Comparison of ENCODE assay signal across 14 cellular contexts in genomic region chr7:149197675-149198074, GRCh38. TPM values are rescaled to one million over a fixed set of nuclear protein-coding genes. Genes with fewer than 3 reads are reported as not detected.
DNase-seq lines count a peak whose midpoint lies in the region; ATAC-seq, FAIRE-seq and TF ChIP-seq lines count a peak whose summit lies in the region.
"Had no signal": no experiment of that assay in that cellular context is flagged by ENCODE, and none has a peak within 500 bp of the region (broad histone marks: within the 10 kb centered on the region; RNA-seq: fewer than 3 reads in every experiment).

No MANE protein-coding gene starts in this region.

- H3K27me3 Mint-ChIP-seq in MCF 10A (ENCODE audit: insufficient read depth, unreplicated experiment) = no peaks in the 10 kb centered on the region
- H3K27me3 Mint-ChIP-seq in activated T-helper 17 cell treated with anti-CD3 and anti-CD28 coated beads, Interleukin-2, amount 50 U/mL, for 72 hours = no peaks in the 10 kb centered on the region

- H3K9ac ChIP-seq in keratinocyte (ENCODE audit: control insufficient read depth, extremely low read depth, insufficient read depth, low read length) = peak overlapping the region; percentile 24
- no peak overlapping the region for H3K9ac ChIP-seq in kidney (ENCODE audit: low read length in 2 of 2)

- intact Hi-C loops in MCF 10A (cut with micrococcal nuclease) (loop anchor here (5.0 kb wide), 1 partner anchor 65 kb away; the partner anchor contains the start of gene ZNF783), breast epithelium (cut with DNase I; ENCODE audit: low total_unique reads) (no loop called here), kidney (cut with DNase I) (no loop called here)

- H3K27me3 ChIP-seq in breast epithelium (no peaks in the 10 kb centered on the region), keratinocyte (ENCODE audit: control insufficient read depth, extremely low read depth, insufficient read depth, low read length) (no peaks in the 10 kb centered on the region)
- H3K27me3 ChIP-seq: pancreas, testis had no signal

- no TSS peak for BruUV-seq in MCF 10A (replicated peaks; lab: Mats Ljungman, UMichigan)

- H3K9me1 ChIP-seq in keratinocyte (ENCODE audit: control insufficient read depth, extremely low read depth, insufficient read depth, low read length) = no peaks in the 10 kb centered on the region

- H3K4me1 Mint-ChIP-seq in MCF 10A (ENCODE audit: insufficient read depth, unreplicated experiment) = peaks cover 20% of the 10 kb centered on the region
- peaks cover 30% of the 10 kb centered on the region for H3K4me1 Mint-ChIP-seq in activated T-helper 17 cell treated with anti-CD3 and anti-CD28 coated beads, Interleukin-2, amount 50 U/mL, for 72 hours

- H3K9me3 Mint-ChIP-seq in MCF 10A (ENCODE audit: unreplicated experiment) = no peaks in the 10 kb centered on the region
- no peaks in the 10 kb centered on the region for H3K9me3 Mint-ChIP-seq in activated T-helper 17 cell treated with anti-CD3 and anti-CD28 coated beads, Interleukin-2, amount 50 U/mL, for 72 hours

- CTCF ChIA-PET in MCF 10A (lab: Yijun Ruan, JAX) = interaction anchor here (0.7 to 4.2 kb wide), 6 partner anchors 14 to 71 kb away, joined by 3 to 28 read pairs (median 3); partner anchors contain the start of gene ZNF398

- H3K4me1 ChIP-seq in breast epithelium (peaks cover 6 to 9% of the 10 kb centered on the region in 2 donors), keratinocyte (ENCODE audit: control insufficient read depth, extremely low read depth, insufficient read depth, low read length) (peaks cover 39% of the 10 kb centered on the region), kidney (ENCODE audit: control insufficient read depth in 1 of 2, insufficient read depth in 1 of 2, low read depth in 1 of 2, low read length in 2 of 2) (peaks cover 5 to 11% of the 10 kb centered on the region in 2 donors)

- ATAC-seq in activated T-helper 17 cell treated with anti-CD3 and anti-CD28 coated beads, Interleukin-2, amount 50 U/mL, for 72 hours (replicated peaks) = no peak
- ATAC-seq in GM18511 (IDR thresholded peaks at IDR 0.05; ENCODE audit: unreplicated experiment) = no peak
- ATAC-seq in HG03571 (IDR thresholded peaks at IDR 0.05; ENCODE audit: unreplicated experiment) = no peak
- ATAC-seq: pancreas had no signal

- POLR2A ChIA-PET in MCF 10A (lab: Yijun Ruan, JAX) = interaction anchor here (0.7 to 3.8 kb wide), 4 partner anchors 16 to 213 kb away, joined by 3 to 34 read pairs (median 14); partner anchors contain the start of genes ZNF398 and ZNF425

- H3K4me3 Mint-ChIP-seq in MCF 10A (ENCODE audit: unreplicated experiment) = peak overlapping the region; percentile 85
- peak overlapping the region; percentile 90 for H3K4me3 Mint-ChIP-seq in activated T-helper 17 cell treated with anti-CD3 and anti-CD28 coated beads, Interleukin-2, amount 50 U/mL, for 72 hours

- TF ChIP-seq CTCF in MCF 10A (IDR thresholded peaks at IDR 0.05; ENCODE audit: unreplicated experiment) (no peak), breast epithelium (IDR thresholded peaks at IDR 0.05) (no peak), keratinocyte (optimal IDR thresholded peaks at IDR 0.05 in 1 of 3, IDR thresholded peaks at IDR 0.05 in 1 of 3, conservative IDR thresholded peaks at IDR 0.05 in 1 of 3; ENCODE audit: extremely low read depth in 1 of 3, insufficient read depth in 2 of 3, low read length in 3 of 3) (peak; percentile 10 to 64 (median 14)), kidney (IDR thresholded peaks at IDR 0.05; ENCODE audit: borderline replicate concordance, extremely low read depth, insufficient read depth) (no peak)

- H3K27ac Mint-ChIP-seq in MCF 10A (ENCODE audit: low read depth, unreplicated experiment) = peak overlapping the region; percentile 94
- H3K27ac Mint-ChIP-seq in activated T-helper 17 cell treated with anti-CD3 and anti-CD28 coated beads, Interleukin-2, amount 50 U/mL, for 72 hours = peak overlapping the region; percentile 96

- no peak overlapping the region for H2AFZ ChIP-seq in keratinocyte (ENCODE audit: control insufficient read depth, low read length)

- H3K4me2 ChIP-seq in keratinocyte (ENCODE audit: control insufficient read depth, extremely low read depth, insufficient read depth, low read depth, low read length) = peak overlapping the region; percentile 81

- dilution Hi-C loops in keratinocyte (cut with MboI; ENCODE audit: extremely low pct_ligation_motif_present, low sequenced_read_pairs) = no loop called here

- no peak overlapping the region for H3K4me3 ChIP-seq in breast epithelium
- H3K4me3 ChIP-seq in keratinocyte (ENCODE audit: control insufficient read depth in 2 of 3, extremely low read depth in 1 of 3, insufficient read depth in 2 of 3, low read depth in 1 of 3, low read length in 3 of 3) = peak overlapping the region in 1 of 3 experiments; percentile 17
- no peak overlapping the region for H3K4me3 ChIP-seq in kidney (ENCODE audit: low read length in 2 of 2)
- H3K4me3 ChIP-seq: testis had no signal

- peaks cover 56% of the 10 kb centered on the region for H3K79me2 ChIP-seq in keratinocyte (ENCODE audit: control insufficient read depth, insufficient read depth, low read length)

- H3K27ac ChIP-seq in breast epithelium (no peak overlapping the region), keratinocyte (ENCODE audit: control insufficient read depth, insufficient read depth, low read length) (peak overlapping the region; percentile 62), kidney (ENCODE audit: low read depth in 2 of 2, low read length in 2 of 2) (no peak overlapping the region)
- H3K27ac ChIP-seq: pancreas, testis had no signal

- H3K36me3 Mint-ChIP-seq in MCF 10A (ENCODE audit: insufficient read depth, unreplicated experiment) = peaks cover 45% of the 10 kb centered on the region
- peaks cover 68% of the 10 kb centered on the region for H3K36me3 Mint-ChIP-seq in activated T-helper 17 cell treated with anti-CD3 and anti-CD28 coated beads, Interleukin-2, amount 50 U/mL, for 72 hours (ENCODE audit: low read depth)

- peak; percentile 72 for FAIRE-seq in keratinocyte (lab: Jason Lieb, UNC)
- no peak for FAIRE-seq in kidney (lab: Jason Lieb, UNC)
- no peak for FAIRE-seq in GM19239 (lab: Jason Lieb, UNC)
- FAIRE-seq: pancreas had no signal

- TF ChIP-seq POLR2A in breast epithelium (IDR thresholded peaks at IDR 0.05) = no peak

- H3K36me3 ChIP-seq in breast epithelium (peaks cover 9% of the 10 kb centered on the region), keratinocyte (ENCODE audit: control insufficient read depth in 2 of 2, extremely low read depth in 1 of 2, insufficient read depth in 2 of 2, low read length in 2 of 2) (peaks cover 27 to 35% of the 10 kb centered on the region in 2 experiments), kidney (ENCODE audit: control insufficient read depth in 1 of 2, insufficient read depth in 2 of 2, low read length in 2 of 2) (peaks cover 19 to 26% of the 10 kb centered on the region in 2 donors)

- no peaks in the 10 kb centered on the region for H3K9me3 ChIP-seq in breast epithelium
- H3K9me3 ChIP-seq in keratinocyte (ENCODE audit: control insufficient read depth, low read depth, low read length) = no peaks in the 10 kb centered on the region
- no peaks in the 10 kb centered on the region for H3K9me3 ChIP-seq in kidney (ENCODE audit: control insufficient read depth in 1 of 2, low read length in 2 of 2)
- H3K9me3 ChIP-seq: pancreas, testis had no signal

- no peaks in the 10 kb centered on the region for H4K20me1 ChIP-seq in keratinocyte (ENCODE audit: control insufficient read depth, extremely low read depth, insufficient read depth, low read length)

- DNase-seq in MCF 10A (ENCODE audit: unreplicated experiment) = peak; percentile 41
- no peak for DNase-seq in breast epithelium (ENCODE audit: low spot score in 2 of 2)
- no peak for DNase-seq in keratinocyte (ENCODE audit: low read depth, low spot score)
- DNase-seq in kidney = no peak
- DNase-seq in GM19239 (ENCODE audit: insufficient read length, low spot score) = no peak
- DNase-seq: activated CD8-positive, alpha-beta memory T cell treated with anti-CD3 and anti-CD28 coated beads, Interleukin-2, amount 50 U/mL, for 4 hours; foreskin fibroblast; mesendoderm; pancreas; Right ventricle myocardium superior; testis had no signal

RNA-seq across cellular contexts. Expression of gene ZNF282, which starts 2.3 kb away (rescaled TPM):
- 43.9 and 46.4 TPM in 2 replicates for total RNA-seq in MCF 10A (2022)
- 10 to 100 TPM; 13.0 to 19.2 (median 17.4) TPM for total RNA-seq in breast epithelium
- total RNA-seq in activated T-helper 17 cell treated with anti-CD3 and anti-CD28 coated beads, Interleukin-2, amount 50 U/mL, for 72 hours = 100 to 1,000 TPM; 103 to 105 TPM
- 12.1 to 14.7 TPM (median 13.1 TPM) in 3 replicates for polyA plus RNA-seq in keratinocyte
- 17.7 TPM for polyA plus RNA-seq in keratinocyte (2011; ENCODE audit: low read depth)
- polyA plus RNA-seq in keratinocyte (2011; cell fraction: cytosol; rRNA removed) = 6.2 and 11.1 TPM in 2 replicates
- 17.1 and 20.9 TPM in 2 replicates for polyA plus RNA-seq in keratinocyte (2011; cell fraction: nucleus; rRNA removed)
- 14.2 and 15.5 TPM in 2 replicates for polyA plus RNA-seq in keratinocyte (2012; ENCODE audit: low replicate concordance)
- polyA minus RNA-seq in keratinocyte = 12.0 to 20.6 TPM (median 14.4 TPM) in 3 replicates
- polyA minus RNA-seq in keratinocyte (2011; cell fraction: cytosol; rRNA and poly(A)+ RNA removed) = 26.1 TPM
- 23.6 and 34.1 TPM in 2 replicates for polyA minus RNA-seq in keratinocyte (2011; cell fraction: nucleus; rRNA and poly(A)+ RNA removed)
- 24.5 TPM for total RNA-seq in kidney
- polyA plus RNA-seq in kidney (ENCODE audit: insufficient read depth, low read depth, low replicate concordance) = 9.3 TPM

RNA-seq across cellular contexts. Expression of gene ZNF212, which starts 41.8 kb away (rescaled TPM):
- total RNA-seq in MCF 10A (2022) (10.5 and 14.7 TPM in 2 replicates), breast epithelium (10 to 100 TPM in 1 of 3 donors, 1 to 10 TPM in 2; 4.3 to 12.4 (median 9.8) TPM), kidney (13.4 TPM)
- total RNA-seq in activated T-helper 17 cell treated with anti-CD3 and anti-CD28 coated beads, Interleukin-2, amount 50 U/mL, for 72 hours = 10 to 100 TPM in 1 of 2 donors, 1 to 10 TPM in 1; 9.3 to 19.5 TPM
- polyA plus RNA-seq in keratinocyte (2.9 to 6.8 TPM (median 3.8 TPM) in 3 replicates), kidney (ENCODE audit: insufficient read depth, low read depth, low replicate concordance) (7.9 TPM)
- polyA plus RNA-seq in keratinocyte (2011; ENCODE audit: low read depth) = 9.8 TPM
- 2.8 and 3.5 TPM in 2 replicates for polyA plus RNA-seq in keratinocyte (2011; cell fraction: cytosol; rRNA removed)
- 11.0 and 11.2 TPM in 2 replicates for polyA plus RNA-seq in keratinocyte (2011; cell fraction: nucleus; rRNA removed)
- polyA plus RNA-seq in keratinocyte (2012; ENCODE audit: low replicate concordance) = 6.3 and 13.2 TPM in 2 replicates
- polyA minus RNA-seq in keratinocyte = 3.0 to 4.8 TPM (median 3.7 TPM) in 3 replicates
- 4.4 TPM for polyA minus RNA-seq in keratinocyte (2011; cell fraction: cytosol; rRNA and poly(A)+ RNA removed)
- 3.8 and 5.4 TPM in 2 replicates for polyA minus RNA-seq in keratinocyte (2011; cell fraction: nucleus; rRNA and poly(A)+ RNA removed)

RNA-seq across cellular contexts. Expression of gene ZNF398, which starts 50.4 kb away (rescaled TPM):
- total RNA-seq in MCF 10A (2022) (13.8 and 15.7 TPM in 2 replicates), breast epithelium (10 to 100 TPM; 17.3 to 25.9 (median 22.9) TPM), kidney (12.6 TPM)
- 10 to 100 TPM; 11.3 to 13.8 TPM for total RNA-seq in activated T-helper 17 cell treated with anti-CD3 and anti-CD28 coated beads, Interleukin-2, amount 50 U/mL, for 72 hours
- polyA plus RNA-seq in keratinocyte (7.4 to 8.6 TPM (median 7.5 TPM) in 3 replicates), kidney (ENCODE audit: insufficient read depth, low read depth, low replicate concordance) (3.2 TPM)
- 5.7 TPM for polyA plus RNA-seq in keratinocyte (2011; ENCODE audit: low read depth)
- 4.1 and 5.5 TPM in 2 replicates for polyA plus RNA-seq in keratinocyte (2011; cell fraction: cytosol; rRNA removed)
- 12.6 and 13.3 TPM in 2 replicates for polyA plus RNA-seq in keratinocyte (2011; cell fraction: nucleus; rRNA removed)
- 7.7 and 8.8 TPM in 2 replicates for polyA plus RNA-seq in keratinocyte (2012; ENCODE audit: low replicate concordance)
- 23.5 to 48.7 TPM (median 34.1 TPM) in 3 replicates for polyA minus RNA-seq in keratinocyte
- polyA minus RNA-seq in keratinocyte (2011; cell fraction: cytosol; rRNA and poly(A)+ RNA removed) = 12.5 TPM
- polyA minus RNA-seq in keratinocyte (2011; cell fraction: nucleus; rRNA and poly(A)+ RNA removed) = 19.3 and 25.4 TPM in 2 replicates

Comparison
In these comparisons a context has a peak if more than half of its experiments do, and no peak if none do; other contexts are left out.
1. CTCF ChIP-seq: peak in keratinocyte (3 of 3); none in MCF 10A (single experiment), breast epithelium (0 of 3) and kidney (single experiment).